Comparison of ENCODE assay signal across 8 cellular contexts in the genomic region with DNA sequence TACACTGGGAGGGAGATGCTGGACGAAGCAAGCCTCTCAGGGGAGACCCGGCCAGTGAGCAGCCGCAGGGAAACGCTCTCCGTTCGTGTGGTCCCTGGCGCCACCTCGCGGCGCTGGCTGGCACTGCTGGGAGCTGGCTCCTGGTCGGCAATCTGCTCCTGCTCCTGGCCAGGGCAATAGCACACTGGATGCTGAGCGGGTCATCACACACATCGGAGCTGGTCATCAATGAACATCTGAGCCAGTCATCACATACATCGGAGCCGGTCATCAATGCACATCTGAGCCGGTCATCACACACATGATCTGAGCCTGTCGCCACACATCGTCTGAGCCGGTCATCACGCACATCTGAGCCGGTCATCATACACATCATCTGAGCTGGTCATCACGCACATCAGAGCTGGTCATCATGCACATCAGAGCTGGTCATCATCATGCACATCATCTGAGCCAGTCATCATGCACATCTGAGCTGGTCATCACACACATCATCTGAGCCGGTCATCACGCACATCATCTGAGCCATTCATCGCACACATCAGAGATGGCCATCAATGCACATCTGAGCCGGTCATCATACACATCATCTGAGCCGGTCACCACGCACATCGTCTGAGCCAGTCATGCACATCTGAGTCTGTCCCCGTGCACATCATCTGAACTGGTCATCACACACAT.
DNase-seq lines count a peak whose midpoint lies in the region; ATAC-seq and TF ChIP-seq lines count a peak whose summit lies in the region.

No MANE protein-coding gene starts in this region.

- TF ChIP-seq CTCF in 22Rv1 (IDR thresholded peaks at IDR 0.05), result peak; percentile 94
- TF ChIP-seq CTCF in mammary epithelial cell (conservative IDR thresholded peaks at IDR 0.05 in 1 of 2, IDR thresholded peaks at IDR 0.05 in 1 of 2; ENCODE audit: extremely low read depth in 1 of 2, insufficient read depth in 1 of 2, low read depth in 1 of 2, low read length in 2 of 2), result peak; percentile 95 to 98

- in situ Hi-C loops in mammary epithelial cell (cut with MboI; ENCODE audit: low sequenced_read_pairs in 2 of 2), result loop anchor here (10.0 kb wide), 1 partner anchor 309 kb away; no protein-coding TSS in a partner anchor

- no peaks in the 10 kb centered on the region for H3K4me1 ChIP-seq in mammary epithelial cell (ENCODE audit: insufficient read depth, low read length)

- H2AFZ ChIP-seq in mammary epithelial cell (ENCODE audit: low read depth, low read length), result no peak overlapping the region

- H3K4me3 ChIP-seq in mammary epithelial cell (replicated peaks in 1 of 3; ENCODE audit: insufficient read depth in 1 of 3, low read depth in 2 of 3, low read length in 3 of 3), result no peak overlapping the region

- CTCF ChIA-PET in mammary epithelial cell (lab: Charles Lee; ENCODE audit: low non-redundant PET), result interaction anchor here (0.6 to 0.8 kb wide), 4 partner anchors 117 to 326 kb away, joined by 3 to 7 read pairs (median 4); no protein-coding TSS in a partner anchor

- H3K36me3 ChIP-seq in mammary epithelial cell (ENCODE audit: insufficient read depth, low read length), result no peaks in the 10 kb centered on the region

- ATAC-seq in GM18502 (IDR thresholded peaks at IDR 0.05; ENCODE audit: poor library complexity, unreplicated experiment) (peak; percentile 43), GM18868 (IDR thresholded peaks at IDR 0.05; ENCODE audit: unreplicated experiment) (no peak)

- H3K27me3 ChIP-seq in mammary epithelial cell (ENCODE audit: insufficient read depth, low read length), result peaks cover 5% of the 10 kb centered on the region

- no TSS peak for BruUV-seq in mammary epithelial cell (replicated peaks; lab: Mats Ljungman, UMichigan)

- no peak overlapping the region for H3K4me2 ChIP-seq in mammary epithelial cell (ENCODE audit: insufficient read depth, low read depth, low read length)

- intact Hi-C loops in mammary epithelial cell (cut with micrococcal nuclease), result loop anchor here (1.0 to 5.0 kb wide), 4 partner anchors 306 to 347 kb away; no protein-coding TSS in a partner anchor

- no peaks in the 10 kb centered on the region for H3K79me2 ChIP-seq in mammary epithelial cell (ENCODE audit: insufficient read depth, low read length)

- H3K9me3 ChIP-seq in mammary epithelial cell (replicated peaks; ENCODE audit: insufficient read depth, low read length), result no peaks in the 10 kb centered on the region

- peaks cover 3% of the 10 kb centered on the region for H4K20me1 ChIP-seq in mammary epithelial cell (ENCODE audit: insufficient read depth, low read length)

- 70% methylated on average over 16 of the region's 30 CpGs for WGBS in mammary epithelial cell (ENCODE audit: low coverage, missing lambda C conversion rate)

- peak; percentile 57 for DNase-seq in NCI-H2171 treated with DMSO at 0.1 percent for 48 hours (lab: John Stamatoyannopoulos, UW)
- DNase-seq in activated CD4-positive, CD25-positive, alpha-beta regulatory T cell treated with anti-CD3 and anti-CD28 coated beads, Interleukin-2, amount 50 U/mL, for 16 hours (ENCODE audit: low read depth, low spot score), result peak; percentile 17
- peak; percentile 43 for DNase-seq in mammary epithelial cell
- peak; percentile 55 for DNase-seq in iris pigment epithelial cell (ENCODE audit: low read depth)
- peak; percentile 22 to 57 for DNase-seq in stimulated activated CD4-positive, alpha-beta T cell treated with anti-CD3 and anti-CD28 coated beads, Interleukin-1b, Interleukin-23, amount 100 ng/mL, for 1 hour (ENCODE audit: low read depth in 2 of 2)

- dilution Hi-C loops in mammary epithelial cell (cut with HindIII; ENCODE audit: low sequenced_read_pairs), result loop anchor here (5.0 kb wide), 3 partner anchors 91 to 366 kb away; no protein-coding TSS in a partner anchor

- H3K9ac ChIP-seq in mammary epithelial cell (ENCODE audit: insufficient read depth, low read length), result no peak overlapping the region

- no peak overlapping the region for H3K27ac ChIP-seq in 22Rv1
- no peak overlapping the region for H3K27ac ChIP-seq in mammary epithelial cell (ENCODE audit: insufficient read depth, low read depth, low read length)
